In the genomic region with DNA sequence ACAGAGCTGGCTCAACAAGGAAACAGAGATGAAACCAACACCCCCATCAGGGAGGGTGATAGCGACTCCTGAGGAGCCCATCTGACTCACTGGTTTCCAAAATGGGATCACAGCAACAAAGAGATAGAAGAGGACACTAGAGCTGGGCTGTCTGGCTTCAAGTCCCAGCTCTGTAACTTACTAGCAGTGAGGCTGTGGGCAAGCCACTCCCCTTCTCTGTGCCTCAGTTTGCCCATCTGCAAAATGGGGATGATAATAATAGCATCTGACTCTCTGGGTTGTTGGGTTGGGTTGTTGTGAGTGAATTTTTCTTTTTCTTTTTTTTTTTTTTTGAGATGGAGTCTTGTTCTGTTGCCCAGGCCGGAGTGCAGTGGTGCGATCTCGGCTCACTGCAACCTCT, we compare ENCODE assay signal across 1 cellular context.
TF ChIP-seq lines count a peak whose summit lies in the region.

No MANE protein-coding gene starts in this region.

TF ChIP-seq in IMR-90, 13 proteins besides CTCF, POLR2A, EP300 and RAD21:
- no peak for TF ChIP-seq MAZ (IDR thresholded peaks at IDR 0.05; ENCODE audit: borderline replicate concordance, low read depth, low read length)
- TF ChIP-seq CHD1 (IDR thresholded peaks at IDR 0.05; ENCODE audit: low read depth, low read length) = no peak
- no peak for TF ChIP-seq FOS (IDR thresholded peaks at IDR 0.05; ENCODE audit: low read depth, low read length)
